20 cellular contexts compared by ENCODE assay signal in the genomic region with DNA sequence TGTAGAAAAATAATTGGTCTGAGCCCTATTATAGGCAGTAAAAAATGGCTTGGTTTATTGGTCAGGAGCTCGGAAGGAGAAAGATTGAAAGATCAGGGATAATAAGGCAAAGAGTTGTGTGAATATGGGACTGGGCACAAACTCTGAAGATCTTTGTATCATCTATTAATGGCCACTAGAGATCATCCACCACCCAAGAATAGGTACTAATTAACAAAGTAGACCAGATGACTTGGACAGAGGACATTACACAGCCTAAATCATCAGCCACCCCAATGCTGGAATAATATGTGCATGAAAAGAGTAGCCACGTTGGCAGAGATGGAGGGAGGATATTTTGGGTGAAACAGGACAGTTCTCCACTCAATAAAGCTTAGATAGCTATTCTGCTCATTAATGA.
"Had no signal": no experiment of that assay in that cellular context is flagged by ENCODE, and none has a peak within 500 bp of the region (broad histone marks: within the 10 kb centered on the region; RNA-seq: fewer than 3 reads in every experiment).

No MANE protein-coding gene starts in this region.

- H3K4me3 ChIP-seq: ascending aorta, esophagus squamous epithelium, lower lobe of right lung, stomach, suprapubic skin, transverse colon had no signal

- ATAC-seq: activated CD8-positive, alpha-beta T cell treated with anti-CD3 and anti-CD28 coated beads, Interleukin-2, amount 10 ng/mL, durations not matched to agents 7 days and 5 days; left colon; lower lobe of right lung; naive thymus-derived CD4-positive, alpha-beta T cell; sciatic nerve had no signal

- DNase-seq: activated CD4-positive, alpha-beta T cell treated with anti-CD3 and anti-CD28 coated beads for 1 hour; activated CD4-positive, alpha-beta T cell treated with anti-CD3 and anti-CD28 coated beads, Interleukin-2, amount 50 U/mL, for 1 hour; activated CD8-positive, alpha-beta T cell treated with anti-CD3 and anti-CD28 coated beads, Interleukin-2, amount 10 ng/mL, durations not matched to agents 7 days and 5 days; activated gamma-delta T cell; brain microvascular endothelial cell; caudate nucleus; effector memory CD4-positive, alpha-beta T cell; esophagus squamous epithelium; foreskin fibroblast; left colon; lower lobe of right lung; naive thymus-derived CD4-positive, alpha-beta T cell; occipital lobe; small intestine; stomach; transverse colon had no signal

- H3K9me3 ChIP-seq: ascending aorta, esophagus squamous epithelium, lower lobe of right lung, stomach, suprapubic skin, transverse colon had no signal

- H3K36me3 ChIP-seq: ascending aorta, brain microvascular endothelial cell, esophagus squamous epithelium, lower lobe of right lung, stomach, suprapubic skin, transverse colon had no signal

- H3K27ac ChIP-seq: ascending aorta, brain microvascular endothelial cell, lower lobe of right lung, stomach, suprapubic skin, transverse colon, VCaP had no signal

- H3K27me3 ChIP-seq: ascending aorta, brain microvascular endothelial cell, esophagus squamous epithelium, stomach, suprapubic skin, transverse colon had no signal

- H3K4me1 ChIP-seq: ascending aorta, lower lobe of right lung, stomach, suprapubic skin, transverse colon had no signal
